ENCODE assay signal across 1 cellular context in genomic region chr17:43464046-43464445, GRCh38.
A peak's percentile ranks its signal among the peaks of the same experiment; 100 is the strongest.
TF ChIP-seq lines count a peak whose summit lies in the region.

No MANE protein-coding gene starts in this region.

TF ChIP-seq in HepG2, 621 proteins besides CTCF, POLR2A, EP300 and RAD21:
- TF ChIP-seq ZNF562 (CRISPR knock-in tag; IDR thresholded peaks at IDR 0.05; ENCODE audit: borderline replicate concordance) (no peak), ZNF430 (CRISPR knock-in tag; IDR thresholded peaks at IDR 0.05) (no peak), SRF (IDR thresholded peaks at IDR 0.05; ENCODE audit: low read depth, low read length) (no peak), ZNF629 (CRISPR knock-in tag; conservative IDR thresholded peaks at IDR 0.05) (no peak), IRF9 (CRISPR knock-in tag; IDR thresholded peaks at IDR 0.05; ENCODE audit: borderline replicate concordance) (no peak), PCBP2 (optimal IDR thresholded peaks at IDR 0.05; ENCODE audit: low read depth, low read length, poor library complexity, severe bottlenecking) (no peak), CHD4 (IDR thresholded peaks at IDR 0.05; ENCODE audit: borderline replicate concordance, low read length) (no peak), ZNF138 (CRISPR knock-in tag; IDR thresholded peaks at IDR 0.05; ENCODE audit: low read depth) (no peak), ZNF280D (CRISPR knock-in tag; IDR thresholded peaks at IDR 0.05) (peak; percentile 44; the same call in 1 of the 2 replicates), ZNF883 (CRISPR knock-in tag; IDR thresholded peaks at IDR 0.05; ENCODE audit: not compliant biosample characterization) (no peak), GPN1 (CRISPR knock-in tag; IDR thresholded peaks at IDR 0.05; ENCODE audit: borderline replicate concordance) (no peak), ZNF451 (CRISPR knock-in tag; IDR thresholded peaks at IDR 0.05) (no peak), NR2F6 (IDR thresholded peaks at IDR 0.05) (no peak), NR2F6 (CRISPR knock-in tag; IDR thresholded peaks at IDR 0.05) (no peak), ZNF292 (CRISPR knock-in tag; IDR thresholded peaks at IDR 0.05; ENCODE audit: borderline replicate concordance, low read depth) (0 out of 2 replicates have a peak, but pooled peaks have one; percentile 23), FOXO4 (CRISPR knock-in tag; conservative IDR thresholded peaks at IDR 0.05) (no peak), TEAD2 (CRISPR knock-in tag; IDR thresholded peaks at IDR 0.05) (no peak), ELF1 (CRISPR knock-in tag; IDR thresholded peaks at IDR 0.05) (no peak), ZNF513 (CRISPR knock-in tag; conservative IDR thresholded peaks at IDR 0.05) (no peak), CENPT (CRISPR knock-in tag; IDR thresholded peaks at IDR 0.05; ENCODE audit: low read depth) (no peak), ZNF770 (CRISPR knock-in tag; IDR thresholded peaks at IDR 0.05) (peak; percentile 61; the same call in 1 of the 2 replicates), ZNF710 (CRISPR knock-in tag; IDR thresholded peaks at IDR 0.05; ENCODE audit: borderline replicate concordance) (no peak), ZNF207 (IDR thresholded peaks at IDR 0.05; ENCODE audit: borderline replicate concordance) (no peak), SOX5 (CRISPR knock-in tag; IDR thresholded peaks at IDR 0.05; ENCODE audit: borderline replicate concordance) (no peak), ZNF543 (CRISPR knock-in tag; IDR thresholded peaks at IDR 0.05) (no peak), ZNF362 (CRISPR knock-in tag; IDR thresholded peaks at IDR 0.05; ENCODE audit: borderline replicate concordance) (peak; percentile 12; the same call in 1 of the 2 replicates), PREB (CRISPR knock-in tag; IDR thresholded peaks at IDR 0.05) (no peak), HOXA5 (CRISPR knock-in tag; IDR thresholded peaks at IDR 0.05) (no peak), RBAK (CRISPR knock-in tag; IDR thresholded peaks at IDR 0.05) (no peak), AHDC1 (CRISPR knock-in tag; IDR thresholded peaks at IDR 0.05; ENCODE audit: borderline replicate concordance) (no peak)
